12 cellular contexts compared by ENCODE assay signal in genomic region chrX:29555465-29556091, GRCh38.
DNase-seq lines count a peak whose midpoint lies in the region; ATAC-seq and TF ChIP-seq lines count a peak whose summit lies in the region.
"Had no signal": no experiment of that assay in that cellular context is flagged by ENCODE, and none has a peak within 500 bp of the region (broad histone marks: within the 10 kb centered on the region; RNA-seq: fewer than 3 reads in every experiment).

No MANE protein-coding gene starts in this region.

- no peaks in the 10 kb centered on the region for H4K20me1 ChIP-seq in mammary epithelial cell (ENCODE audit: insufficient read depth, low read length)

- peaks cover 6% of the 10 kb centered on the region for H3K36me3 Mint-ChIP-seq in MCF 10A (ENCODE audit: insufficient read depth, unreplicated experiment)
- H3K36me3 Mint-ChIP-seq: activated naive CD8-positive, alpha-beta T cell had no signal

- dilution Hi-C loops in mammary epithelial cell (cut with HindIII; ENCODE audit: low sequenced_read_pairs), result no loop called here

- H3K27me3 Mint-ChIP-seq in MCF 10A (ENCODE audit: insufficient read depth, unreplicated experiment), result peaks cover 22% of the 10 kb centered on the region
- H3K27me3 Mint-ChIP-seq: activated CD4-positive, alpha-beta T cell treated with anti-CD3 and anti-CD28 coated beads, Interleukin-2, amount 10 ng/mL, durations not matched to agents 24 days and 14 days; activated naive CD8-positive, alpha-beta T cell had no signal

- H3K9me3 ChIP-seq in mammary epithelial cell (replicated peaks; ENCODE audit: insufficient read depth, low read length), result peaks cover 5% of the 10 kb centered on the region
- H3K9me3 ChIP-seq in tibial artery, result peaks cover 0 to 17% (median 16%) of the 10 kb centered on the region in 3 donors

- POLR2A ChIA-PET in MCF 10A (lab: Yijun Ruan, JAX), result no interaction called here

- CTCF ChIA-PET in mammary epithelial cell (lab: Charles Lee; ENCODE audit: low non-redundant PET), result no interaction called here
- CTCF ChIA-PET in MCF 10A (lab: Yijun Ruan, JAX), result interaction anchor here (0.6 kb wide), 1 partner anchor 1980 kb away, joined by 3 read pairs; no protein-coding TSS in a partner anchor

- no peak overlapping the region for H3K4me2 ChIP-seq in mammary epithelial cell (ENCODE audit: insufficient read depth, low read depth, low read length)

- H3K36me3 ChIP-seq in mammary epithelial cell (ENCODE audit: insufficient read depth, low read length) (no peaks in the 10 kb centered on the region), tibial artery (no peaks in the 10 kb centered on the region)

- peaks cover 6% of the 10 kb centered on the region for H3K4me1 ChIP-seq in mammary epithelial cell (ENCODE audit: insufficient read depth, low read length)
- H3K4me1 ChIP-seq in tibial artery, result no peaks in the 10 kb centered on the region

- H3K4me3 ChIP-seq in mammary epithelial cell (replicated peaks in 1 of 3; ENCODE audit: insufficient read depth in 1 of 3, low read depth in 2 of 3, low read length in 3 of 3), result no peak overlapping the region
- H3K4me3 ChIP-seq in tibial artery, result no peak overlapping the region

- peak; percentile 97 for ATAC-seq in HG03342 (IDR thresholded peaks at IDR 0.05; ENCODE audit: unreplicated experiment)

- no peaks in the 10 kb centered on the region for H3K27me3 ChIP-seq in mammary epithelial cell (ENCODE audit: insufficient read depth, low read length)
- no peaks in the 10 kb centered on the region for H3K27me3 ChIP-seq in tibial artery

- peaks cover 14% of the 10 kb centered on the region for H3K9me3 Mint-ChIP-seq in MCF 10A (ENCODE audit: unreplicated experiment)
- H3K9me3 Mint-ChIP-seq: activated CD4-positive, alpha-beta T cell treated with anti-CD3 and anti-CD28 coated beads, Interleukin-2, amount 10 ng/mL, durations not matched to agents 24 days and 14 days had no signal

- BruUV-seq in mammary epithelial cell (replicated peaks; lab: Mats Ljungman, UMichigan) (no TSS peak), MCF 10A (replicated peaks; lab: Mats Ljungman, UMichigan) (no TSS peak)

- no peaks in the 10 kb centered on the region for H3K79me2 ChIP-seq in mammary epithelial cell (ENCODE audit: insufficient read depth, low read length)

- in situ Hi-C loops in mammary epithelial cell (cut with MboI; ENCODE audit: low sequenced_read_pairs in 2 of 2), result no loop called here

- H3K4me1 Mint-ChIP-seq in MCF 10A (ENCODE audit: insufficient read depth, unreplicated experiment), result no peaks in the 10 kb centered on the region
- H3K4me1 Mint-ChIP-seq: activated CD4-positive, alpha-beta T cell treated with anti-CD3 and anti-CD28 coated beads, Interleukin-2, amount 10 ng/mL, durations not matched to agents 24 days and 14 days had no signal

- H3K4me3 Mint-ChIP-seq in MCF 10A (ENCODE audit: unreplicated experiment), result no peak overlapping the region
- H3K4me3 Mint-ChIP-seq: activated CD4-positive, alpha-beta T cell treated with anti-CD3 and anti-CD28 coated beads, Interleukin-2, amount 10 ng/mL, durations not matched to agents 24 days and 14 days; activated naive CD8-positive, alpha-beta T cell had no signal

- H3K27ac Mint-ChIP-seq in MCF 10A (ENCODE audit: low read depth, unreplicated experiment), result no peak overlapping the region
- H3K27ac Mint-ChIP-seq: activated CD4-positive, alpha-beta T cell treated with anti-CD3 and anti-CD28 coated beads, Interleukin-2, amount 10 ng/mL, durations not matched to agents 24 days and 14 days; activated naive CD8-positive, alpha-beta T cell had no signal

- TF ChIP-seq CTCF in mammary epithelial cell (conservative IDR thresholded peaks at IDR 0.05 in 1 of 2, IDR thresholded peaks at IDR 0.05 in 1 of 2; ENCODE audit: extremely low read depth in 1 of 2, insufficient read depth in 1 of 2, low read depth in 1 of 2, low read length in 2 of 2) (no peak), MCF 10A (IDR thresholded peaks at IDR 0.05; ENCODE audit: unreplicated experiment) (no peak), tibial artery (IDR thresholded peaks at IDR 0.05) (no peak)

- no peak overlapping the region for H3K9ac ChIP-seq in mammary epithelial cell (ENCODE audit: insufficient read depth, low read length)

- H2AFZ ChIP-seq in mammary epithelial cell (ENCODE audit: low read depth, low read length), result no peak overlapping the region

- DNase-seq in mammary epithelial cell (peak; percentile 46), MCF 10A (ENCODE audit: unreplicated experiment) (no peak), HCEC 1CT (peak; percentile 26), KG1 (lab: John Stamatoyannopoulos, UW) (no peak), tibial artery (no peak), HUDEP-2 (lab: John Stamatoyannopoulos, UW; ENCODE audit: unreplicated experiment in 76 of 76) (no peak)
- DNase-seq in stimulated activated CD4-positive, alpha-beta T cell treated with anti-CD3 and anti-CD28 coated beads, Interleukin-4, amount 100 ng/mL, for 4 hours, result no peak
- DNase-seq: activated CD4-positive, alpha-beta T cell treated with anti-CD3 and anti-CD28 coated beads, Interleukin-2, amount 10 ng/mL, durations not matched to agents 24 days and 14 days; NCI-H187 treated with DMSO at 0.1 percent for 48 hours had no signal

- WGBS in mammary epithelial cell (ENCODE audit: low coverage, missing lambda C conversion rate), result 26% methylated on average over 1 of the region's 1 CpG

- intact Hi-C loops in mammary epithelial cell (cut with micrococcal nuclease) (loop anchor here (5.0 kb wide), 1 partner anchor 107 kb away; no protein-coding TSS in a partner anchor), MCF 10A (cut with micrococcal nuclease) (no loop called here), tibial artery (cut with DNase I; ENCODE audit: low total_unique reads) (no loop called here)

- H3K27ac ChIP-seq in mammary epithelial cell (ENCODE audit: insufficient read depth, low read depth, low read length) (no peak overlapping the region), tibial artery (no peak overlapping the region)
- H3K27ac ChIP-seq: 22Rv1 had no signal

Comparison
In these comparisons a context has a peak if more than half of its experiments do, and no peak if none do; other contexts are left out.
1. DNase-seq: peak in mammary epithelial cell (single experiment) and HCEC 1CT (single experiment); none in MCF 10A (single experiment), KG1 (single experiment), tibial artery (0 of 2), HUDEP-2 (0 of 76) and stimulated activated CD4-positive, alpha-beta T cell treated with anti-CD3 and anti-CD28 coated beads, Interleukin-4, amount 100 ng/mL, for 4 hours (0 of 2).